Comparison of ENCODE assay signal across 1 cellular context in the genomic region with DNA sequence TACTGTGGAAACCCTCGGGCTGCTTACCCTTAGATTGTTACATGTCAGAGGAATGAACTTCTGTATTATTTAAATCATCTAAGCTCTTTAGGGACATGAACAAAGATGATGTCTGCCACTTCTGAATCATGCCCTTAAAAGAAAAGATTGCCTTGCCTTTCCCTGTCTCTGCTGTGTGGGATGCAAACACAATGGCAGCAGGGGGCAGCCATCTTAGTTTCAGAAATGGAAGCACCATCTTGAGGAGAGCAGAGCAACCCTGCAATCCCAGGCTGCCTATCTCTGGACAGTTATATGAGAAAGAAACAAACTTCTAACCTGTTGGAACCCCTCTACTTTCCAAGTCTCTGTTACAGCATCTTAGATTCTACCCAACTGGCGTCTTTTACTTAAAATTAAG.
A peak's percentile ranks its signal among the peaks of the same experiment; 100 is the strongest.
TF ChIP-seq lines count a peak whose summit lies in the region.

No MANE protein-coding gene starts in this region.

TF ChIP-seq in HepG2, 621 proteins besides CTCF, POLR2A, EP300 and RAD21 (continued from another document):
- TF ChIP-seq YY1 (IDR thresholded peaks at IDR 0.05; ENCODE audit: insufficient read depth, insufficient replicate concordance, low read depth, low read length): peak; percentile 77
- TF ChIP-seq HOXA5 (CRISPR knock-in tag; IDR thresholded peaks at IDR 0.05): no peak
